22 cellular contexts compared by ENCODE assay signal in the genomic region with DNA sequence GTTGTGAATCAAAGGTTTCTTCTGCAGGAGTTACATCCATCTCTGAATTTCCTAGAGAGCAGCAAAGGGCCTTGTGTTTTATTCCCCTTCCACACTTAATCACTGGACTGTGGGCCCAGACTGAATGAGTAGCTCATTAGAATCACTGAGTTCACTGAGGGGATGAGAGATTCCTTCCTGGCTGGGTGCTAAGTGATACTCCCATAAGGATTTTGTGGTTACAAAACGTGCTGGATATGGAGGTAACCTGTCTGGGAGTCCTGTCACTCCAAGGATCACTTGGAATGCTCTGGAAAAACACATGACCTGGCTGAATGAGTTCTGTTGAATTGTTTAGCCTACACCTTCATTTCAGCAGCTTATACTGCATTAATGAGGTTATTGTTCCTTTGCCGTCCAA.
DNase-seq lines count a peak whose midpoint lies in the region; FAIRE-seq and TF ChIP-seq lines count a peak whose summit lies in the region.
"Had no signal": no experiment of that assay in that cellular context is flagged by ENCODE, and none has a peak within 500 bp of the region (broad histone marks: within the 10 kb centered on the region; RNA-seq: fewer than 3 reads in every experiment).

No MANE protein-coding gene starts in this region.

- no peak overlapping the region for H2BK5ac ChIP-seq in mesendoderm (ENCODE audit: low read length)

- H3K27ac ChIP-seq in astrocyte (ENCODE audit: low read depth, low read length) (no peak overlapping the region), mesendoderm (ENCODE audit: low read depth, low read length) (no peak overlapping the region)
- H3K27ac ChIP-seq: BLaER1 treated with 17β-estradiol and CSF1 and Interleukin-3, amounts not matched to agents 10 nM and 100 nM had no signal

- H2BK15ac ChIP-seq in mesendoderm (replicated peaks; ENCODE audit: low read depth), result no peak overlapping the region

- H3K23ac ChIP-seq in mesendoderm (ENCODE audit: low read length), result no peak overlapping the region

- H3K9me3 ChIP-seq in astrocyte (ENCODE audit: insufficient read depth, low read depth, low read length), result no peaks in the 10 kb centered on the region

- no peaks in the 10 kb centered on the region for H3K79me2 ChIP-seq in astrocyte (ENCODE audit: insufficient read depth, low read length)
- H3K79me2 ChIP-seq in mesendoderm (ENCODE audit: control insufficient read depth, insufficient read depth, low read length), result no peaks in the 10 kb centered on the region

- WGBS in mesendoderm (ENCODE audit: extremely low coverage, insufficient coverage, low lambda C conversion rate), result no CpG with 5 or more reads among the region's 2 CpGs

- H3K36me3 Mint-ChIP-seq in astrocyte (ENCODE audit: low read depth, unreplicated experiment), result peaks cover 5% of the 10 kb centered on the region
- H3K36me3 Mint-ChIP-seq: CD8-positive, alpha-beta T cell had no signal

- no peaks in the 10 kb centered on the region for H4K20me1 ChIP-seq in astrocyte (ENCODE audit: insufficient read depth, low read length)

- no peak overlapping the region for H3K56ac ChIP-seq in mesendoderm (ENCODE audit: low read length)

- no peak overlapping the region for H2AK5ac ChIP-seq in mesendoderm (ENCODE audit: low read length)

- peaks cover 6% of the 10 kb centered on the region for H3K9me3 Mint-ChIP-seq in astrocyte (ENCODE audit: unreplicated experiment)
- H3K9me3 Mint-ChIP-seq: CD8-positive, alpha-beta T cell; HFFc6 had no signal

- H3K27me3 ChIP-seq in astrocyte (ENCODE audit: insufficient read depth, low read length) (no peaks in the 10 kb centered on the region), mesendoderm (ENCODE audit: insufficient read depth, low read length, poor library complexity) (no peaks in the 10 kb centered on the region)
- H3K27me3 ChIP-seq: BLaER1 treated with 17β-estradiol and CSF1 and Interleukin-3, amounts not matched to agents 10 nM and 100 nM had no signal

- H3K4me3 ChIP-seq in astrocyte (ENCODE audit: insufficient read depth, low read depth, low read length), result no peak overlapping the region
- no peak overlapping the region for H3K4me3 ChIP-seq in mesendoderm (ENCODE audit: low read length)
- H3K4me3 ChIP-seq: BLaER1 treated with 17β-estradiol and CSF1 and Interleukin-3, amounts not matched to agents 10 nM and 100 nM had no signal

- H2AFZ ChIP-seq in astrocyte (ENCODE audit: low read depth, low read length), result no peak overlapping the region

- H3K4ac ChIP-seq in mesendoderm (ENCODE audit: low read depth, low read length), result no peak overlapping the region

- H3K4me1 ChIP-seq in astrocyte (ENCODE audit: insufficient read depth, low read length), result no peaks in the 10 kb centered on the region
- H3K4me1 ChIP-seq in mesendoderm (ENCODE audit: control insufficient read depth, low read depth, low read length), result no peaks in the 10 kb centered on the region

- H3K4me2 ChIP-seq in astrocyte (ENCODE audit: low read length), result no peak overlapping the region
- H3K4me2 ChIP-seq in mesendoderm (ENCODE audit: low read length), result no peak overlapping the region
- H3K4me2 ChIP-seq: BLaER1 treated with 17β-estradiol and CSF1 and Interleukin-3, amounts not matched to agents 10 nM and 100 nM had no signal

- FAIRE-seq in GM12891 (lab: Jason Lieb, UNC) (peak; percentile 66), astrocyte (lab: Jason Lieb, UNC) (no peak)
- FAIRE-seq: H54, HepG2 had no signal

- no peak overlapping the region for H4K8ac ChIP-seq in mesendoderm (ENCODE audit: low read depth, low read length)

- H2BK120ac ChIP-seq in mesendoderm (ENCODE audit: low read depth, low read length), result no peak overlapping the region

- H4K5ac ChIP-seq in mesendoderm (ENCODE audit: low read length), result no peak overlapping the region

- H3K9ac ChIP-seq in astrocyte (ENCODE audit: low read length), result no peak overlapping the region
- no peak overlapping the region for H3K9ac ChIP-seq in mesendoderm (ENCODE audit: low read length)
- H3K9ac ChIP-seq: BLaER1 treated with 17β-estradiol and CSF1 and Interleukin-3, amounts not matched to agents 10 nM and 100 nM had no signal

- DNase-seq in GM12891 (ENCODE audit: insufficient read length, low spot score) (no peak), astrocyte (ENCODE audit: low read depth) (peak; percentile 8), kidney glomerular epithelial cell (lab: John Stamatoyannopoulos, UW) (peak; percentile 52), renal cortical epithelial cell (ENCODE audit: low read depth) (peak; percentile 67), hepatic stellate cell (ENCODE audit: low spot score) (no peak), mesendoderm (no peak), SIG-M5 treated with dmso at 0.1 percent for 504 hours (lab: John Stamatoyannopoulos, UW; ENCODE audit: unreplicated experiment) (no peak)
- DNase-seq: CD8-positive, alpha-beta T cell; DMS79; HFFc6; KBM-7; NCI-H1105 treated with DMSO at 0.1 percent for 48 hours; NCI-H1694; NCI-H2081 treated with DMSO at 0.1 percent for 48 hours; NCI-H2227 treated with DMSO at 0.1 percent for 48 hours; NCI-H510A treated with DMSO at 0.1 percent for 48 hours; NCI-H774; OCI-M1; SHP77 had no signal

- no peak overlapping the region for H3K4me3 Mint-ChIP-seq in astrocyte (ENCODE audit: unreplicated experiment)
- H3K4me3 Mint-ChIP-seq: CD8-positive, alpha-beta T cell; HFFc6 had no signal

- H3K27me3 Mint-ChIP-seq in astrocyte (ENCODE audit: low read depth, unreplicated experiment), result no peaks in the 10 kb centered on the region

- TF ChIP-seq POLR2A in GM12891 (IDR thresholded peaks at IDR 0.05; ENCODE audit: low read depth, low read length), result no peak

- no peaks in the 10 kb centered on the region for H3K79me1 ChIP-seq in mesendoderm (ENCODE audit: low read length)

- no peak overlapping the region for H3K27ac Mint-ChIP-seq in astrocyte (ENCODE audit: unreplicated experiment)
- H3K27ac Mint-ChIP-seq: CD8-positive, alpha-beta T cell; HFFc6 had no signal

- peaks cover 6% of the 10 kb centered on the region for H3K4me1 Mint-ChIP-seq in astrocyte (ENCODE audit: low read depth, unreplicated experiment)

- no peaks in the 10 kb centered on the region for H3K36me3 ChIP-seq in astrocyte (ENCODE audit: insufficient read depth, low read length)
- H3K36me3 ChIP-seq in mesendoderm (ENCODE audit: control insufficient read depth, insufficient read depth, low read length), result no peaks in the 10 kb centered on the region

- no peak for TF ChIP-seq CTCF in astrocyte (IDR thresholded peaks at IDR 0.05; ENCODE audit: insufficient read depth, low read depth, low read length)

- H3K18ac ChIP-seq in mesendoderm (ENCODE audit: low read length), result no peak overlapping the region

TF ChIP-seq in GM12891, 5 proteins besides CTCF, POLR2A, EP300 and RAD21:
- no peak for TF ChIP-seq PAX5 (IDR thresholded peaks at IDR 0.05; ENCODE audit: insufficient read depth, low read length, severe bottlenecking)
- TF ChIP-seq SPI1 (IDR thresholded peaks at IDR 0.05; ENCODE audit: low read depth, low read length), result no peak
- no peak for TF ChIP-seq POLR2AphosphoS5 (IDR thresholded peaks at IDR 0.05; ENCODE audit: low read depth, low read length)
- TF ChIP-seq TAF1 (IDR thresholded peaks at IDR 0.05; ENCODE audit: low read depth, low read length), result no peak
- TF ChIP-seq POU2F2 (IDR thresholded peaks at IDR 0.05; ENCODE audit: low read depth, low read length), result no peak

Comparison
In these comparisons a context has a peak if more than half of its experiments do, and no peak if none do; other contexts are left out.
1. DNase-seq: peak in astrocyte (single experiment), kidney glomerular epithelial cell (single experiment) and renal cortical epithelial cell (single experiment); none in GM12891 (single experiment), hepatic stellate cell (single experiment), mesendoderm (single experiment) and SIG-M5 treated with dmso at 0.1 percent for 504 hours (single experiment).